7 cellular contexts compared by ENCODE assay signal in genomic region chr14:69615471-69616407, GRCh38. TPM values are rescaled to one million over a fixed set of nuclear protein-coding genes. Genes with fewer than 3 reads are reported as not detected.
DNase-seq lines count a peak whose midpoint lies in the region; ATAC-seq and TF ChIP-seq lines count a peak whose summit lies in the region.

No MANE protein-coding gene starts in this region.

- no peak overlapping the region for H3K4ac ChIP-seq in H9 (ENCODE audit: low read depth, low read length)

- H2BK5ac ChIP-seq in H9 (ENCODE audit: insufficient read length, low read length): no peak overlapping the region

- H3K18ac ChIP-seq in H9 (ENCODE audit: insufficient read length, low read depth, low read length): no peak overlapping the region

- H3K4me3 Mint-ChIP-seq in neural crest cell (peak overlapping the region; percentile 71), H9 (no peak overlapping the region)

- peaks cover 33% of the 10 kb centered on the region; the same call in 1 of the 2 replicates for H3F3A ChIP-seq in MM.1S (ENCODE audit: insufficient read depth, low read length)

- H3K9ac ChIP-seq in MM.1S (ENCODE audit: low read length): peak overlapping the region; percentile 66
- no peak overlapping the region for H3K9ac ChIP-seq in H9 (ENCODE audit: extremely low read depth, insufficient read length, low read length)

- no peak overlapping the region for H3K23ac ChIP-seq in H9 (ENCODE audit: insufficient read length, low read depth, low read length)

- H3K79me1 ChIP-seq in H9 (ENCODE audit: insufficient read depth, low read depth, low read length, poor library complexity, severe bottlenecking): no peaks in the 10 kb centered on the region

- WGBS in esophagus muscularis mucosa: 31% methylated on average over 6 of the region's 10 CpGs
- no CpG with 5 or more reads among the region's 10 CpGs for WGBS in H9 (ENCODE audit: extremely low coverage, insufficient read length, low lambda C conversion rate)

- H3K36me3 ChIP-seq in MM.1S (replicated peaks; ENCODE audit: insufficient read depth, low read length) (no peaks in the 10 kb centered on the region), esophagus muscularis mucosa (no peaks in the 10 kb centered on the region)

- no peak for TF ChIP-seq POLR2A in esophagus muscularis mucosa (IDR thresholded peaks at IDR 0.05; ENCODE audit: low read depth)

- no peak overlapping the region for H4K8ac ChIP-seq in H9 (replicated peaks; ENCODE audit: insufficient read length, low read depth, low read length)

- no peak overlapping the region for H2AK5ac ChIP-seq in H9 (ENCODE audit: insufficient read length, low read length)

- H3K4me1 Mint-ChIP-seq in neural crest cell (peaks cover 32% of the 10 kb centered on the region), H9 (peaks cover 19 to 37% of the 10 kb centered on the region in 2 experiments)

- H3K4me3 ChIP-seq in GM12875 (ENCODE audit: low read depth, low read length): peak overlapping the region; percentile 27
- peak overlapping the region; percentile 30; the same call in 1 of the 2 replicates for H3K4me3 ChIP-seq in MM.1S (ENCODE audit: low read length)
- H3K4me3 ChIP-seq in esophagus muscularis mucosa: peak overlapping the region; percentile 17 to 47 (median 38)

- H3K27ac ChIP-seq in MM.1S (ENCODE audit: low read length): peak overlapping the region; percentile 95
- H3K27ac ChIP-seq in esophagus muscularis mucosa (replicated peaks in 1 of 4): peak overlapping the region; percentile 97 to 100 (median 100)
- no peak overlapping the region for H3K27ac ChIP-seq in H9 (ENCODE audit: insufficient read length, low read depth, low read length)

- no peak overlapping the region for H2BK15ac ChIP-seq in H9 (ENCODE audit: low read depth, low read length)

- no peak overlapping the region for H3K27ac Mint-ChIP-seq in neural crest cell (ENCODE audit: unreplicated experiment)
- no peak overlapping the region; a peak in 1 of 7 replicates for H3K27ac Mint-ChIP-seq in H9

- H3K27me3 ChIP-seq in MM.1S (replicated peaks; ENCODE audit: insufficient read depth, low read length) (no peaks in the 10 kb centered on the region), esophagus muscularis mucosa (no peaks in the 10 kb centered on the region), H9 (ENCODE audit: insufficient read depth, low read length) (no peaks in the 10 kb centered on the region; the same call in 1 of the 2 replicates)

- H3K9me3 ChIP-seq in MM.1S (replicated peaks; ENCODE audit: insufficient read depth, low read length) (no peaks in the 10 kb centered on the region), esophagus muscularis mucosa (no peaks in the 10 kb centered on the region), H9 (ENCODE audit: control insufficient read depth, low read depth, low read length) (no peaks in the 10 kb centered on the region)

- no peak overlapping the region for H3K56ac ChIP-seq in H9 (ENCODE audit: insufficient read length, low read depth, low read length)

- H3K4me2 ChIP-seq in MM.1S (ENCODE audit: low read depth, low read length) (peak overlapping the region; percentile 80), H9 (ENCODE audit: insufficient read depth, insufficient read length, low read length) (no peak overlapping the region)

- no peak overlapping the region for H4K5ac ChIP-seq in H9 (ENCODE audit: insufficient read length, low read depth, low read length)

- H4K20me1 ChIP-seq in MM.1S (ENCODE audit: insufficient read depth, low read length) (no peaks in the 10 kb centered on the region), H9 (ENCODE audit: control insufficient read depth, insufficient read depth, insufficient read length) (no peaks in the 10 kb centered on the region)

- peaks cover 7% of the 10 kb centered on the region for H3K23me2 ChIP-seq in H9 (ENCODE audit: insufficient read length, low read depth, low read length, poor library complexity, severe bottlenecking)

- H3K27me3 Mint-ChIP-seq in neural crest cell (ENCODE audit: low read depth) (no peaks in the 10 kb centered on the region), H9 (ENCODE audit: low read depth) (peaks cover 12% of the 10 kb centered on the region)

- no peak overlapping the region for H3T11ph ChIP-seq in H9 (ENCODE audit: low read length)

- H2BK12ac ChIP-seq in H9 (ENCODE audit: insufficient read length, low read depth, low read length): no peak overlapping the region

- peak; percentile 81 for DNase-seq in MM.1S
- peak; percentile 29 to 41 for DNase-seq in activated CD4-positive, alpha-beta T cell treated with anti-CD3 and anti-CD28 coated beads for 4 hours
- DNase-seq in esophagus muscularis mucosa (ENCODE audit: extremely low spot score): no peak
- DNase-seq in neural crest cell (ENCODE audit: low read depth, low spot score): no peak
- DNase-seq in H9: no peak

- H2AFZ ChIP-seq in MM.1S (ENCODE audit: low read length): no peak overlapping the region
- H2AFZ ChIP-seq in H9 (ENCODE audit: low read length): no peak overlapping the region

- H4K91ac ChIP-seq in H9 (ENCODE audit: insufficient read length, low read depth, low read length): no peak overlapping the region

- H3K9me3 Mint-ChIP-seq in neural crest cell: no peaks in the 10 kb centered on the region
- H3K9me3 Mint-ChIP-seq in H9: no peaks in the 10 kb centered on the region

- H3K9me2 ChIP-seq in MM.1S (replicated peaks; ENCODE audit: insufficient read depth, low read length): no peaks in the 10 kb centered on the region

- H3K14ac ChIP-seq in H9 (ENCODE audit: insufficient read depth, low read length): no peak overlapping the region

- peaks cover 33% of the 10 kb centered on the region for H3K4me1 ChIP-seq in MM.1S (ENCODE audit: low read length)
- peaks cover 82 to 88% (median 84%) of the 10 kb centered on the region in 4 donors for H3K4me1 ChIP-seq in esophagus muscularis mucosa
- no peaks in the 10 kb centered on the region for H3K4me1 ChIP-seq in H9 (ENCODE audit: insufficient read depth, low read length)

- H3K79me2 ChIP-seq in MM.1S (ENCODE audit: low read length) (peaks cover 81% of the 10 kb centered on the region), H9 (ENCODE audit: insufficient read depth, low read length) (0 out of 2 replicates have a peak, but pooled peaks cover 2% of the 10 kb centered on the region)

- H3K36me3 Mint-ChIP-seq in neural crest cell (ENCODE audit: low read depth): no peaks in the 10 kb centered on the region
- no peaks in the 10 kb centered on the region; a peak in 1 of 7 replicates for H3K36me3 Mint-ChIP-seq in H9 (ENCODE audit: insufficient read depth in 1 of 3, low read depth in 3 of 3)

- no peak for TF ChIP-seq CTCF in GM12875 (IDR thresholded peaks at IDR 0.05; ENCODE audit: borderline replicate concordance, insufficient read depth, low read depth, low read length)
- no peak for TF ChIP-seq CTCF in MM.1S (IDR thresholded peaks at IDR 0.05; ENCODE audit: low read length)
- TF ChIP-seq CTCF in esophagus muscularis mucosa (IDR thresholded peaks at IDR 0.05): peak in 1 of 3 experiments; percentile 25
- TF ChIP-seq CTCF in neural crest cell (conservative IDR thresholded peaks at IDR 0.05): no peak
- no peak for TF ChIP-seq CTCF in H9 (conservative IDR thresholded peaks at IDR 0.05)

- H2BK20ac ChIP-seq in H9 (ENCODE audit: low read depth, low read length, poor library complexity, severe bottlenecking): no peak overlapping the region

- intact Hi-C loops in esophagus muscularis mucosa (cut with DNase I): loop anchor here (5.0 kb wide), 1 partner anchor 42 kb away; no protein-coding TSS in a partner anchor

- no peak for TF ChIP-seq EP300 in esophagus muscularis mucosa (IDR thresholded peaks at IDR 0.05)

- ATAC-seq in GM21737 (IDR thresholded peaks at IDR 0.05; ENCODE audit: unreplicated experiment): peak; percentile 44

- H2BK120ac ChIP-seq in H9 (ENCODE audit: low read depth, low read length, poor library complexity, severe bottlenecking): no peak overlapping the region

RNA-seq across cellular contexts. Expression of gene SUSD6, which starts 4.3 kb away (rescaled TPM):
- 10 to 100 TPM; 21.2 to 89.5 (median 43.5) TPM for total RNA-seq in esophagus muscularis mucosa
- 12.9 and 13.7 TPM in 2 replicates for total RNA-seq in neural crest cell
- total RNA-seq in H9 (2021): 3.6 and 3.7 TPM in 2 replicates

RNA-seq across cellular contexts. Expression of gene CCDC177, which starts 41.1 kb away (rescaled TPM):
- total RNA-seq in esophagus muscularis mucosa (not detected), neural crest cell (7.5 and 7.7 TPM in 2 replicates), H9 (2021) (6.1 and 6.2 TPM in 2 replicates)

Comparison
In these comparisons a context has a peak if more than half of its experiments do, and no peak if none do; other contexts are left out.
1. DNase-seq: peak in MM.1S (single experiment) and activated CD4-positive, alpha-beta T cell treated with anti-CD3 and anti-CD28 coated beads for 4 hours (2 of 2); none in esophagus muscularis mucosa (single experiment), neural crest cell (single experiment) and H9 (single experiment).
2. Peak in every context shown above with its lines, with median percentiles within 50 percentile points of each other: H3K4me3 ChIP-seq.